In the genomic region with DNA sequence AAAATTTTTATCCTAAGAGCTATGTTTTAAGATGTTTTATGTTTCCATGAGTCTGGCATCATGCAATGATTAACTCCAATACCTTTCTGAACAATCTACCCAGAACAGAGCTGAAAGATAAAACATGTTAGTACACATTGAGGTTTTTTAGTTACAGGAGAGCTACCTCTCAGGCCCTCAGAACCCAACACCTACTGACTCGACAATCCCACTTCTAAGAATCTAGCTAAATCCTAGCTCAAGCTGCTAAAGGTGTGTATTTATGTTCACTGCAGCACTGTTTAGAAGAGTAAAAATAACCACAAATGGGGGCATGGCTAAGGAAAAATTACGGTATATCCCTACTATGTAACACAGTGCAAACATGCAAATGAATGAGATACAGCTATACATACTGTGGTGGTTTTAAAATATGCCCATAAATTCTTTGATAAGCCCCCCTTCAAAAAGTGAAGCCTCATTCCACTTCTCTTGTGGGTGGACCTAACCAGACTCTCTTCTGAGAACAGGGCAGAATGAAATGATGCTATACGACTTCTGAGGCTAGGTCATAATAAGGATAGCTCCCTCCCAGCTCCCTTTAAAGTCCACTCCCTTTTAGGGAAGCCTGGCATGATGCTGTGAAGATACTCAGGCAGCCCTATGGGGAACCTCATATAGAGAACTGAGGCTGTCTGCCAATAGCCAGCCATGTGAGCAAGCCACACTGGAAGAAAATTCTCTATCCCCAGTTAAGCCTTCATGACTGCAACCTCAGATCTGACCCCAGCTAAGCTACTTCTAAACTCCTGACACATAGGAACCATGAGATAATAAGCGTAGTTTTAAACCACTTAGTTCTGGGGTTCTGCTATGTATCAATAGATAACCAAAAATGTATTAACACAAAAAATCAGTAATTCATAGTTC, we compare ENCODE assay signal across 12 cellular contexts. TPM values are rescaled to one million over a fixed set of nuclear protein-coding genes. Genes with fewer than 3 reads are reported as not detected.
DNase-seq lines count a peak whose midpoint lies in the region; ATAC-seq and TF ChIP-seq lines count a peak whose summit lies in the region.
"Had no signal": no experiment of that assay in that cellular context is flagged by ENCODE, and none has a peak within 500 bp of the region (broad histone marks: within the 10 kb centered on the region; RNA-seq: fewer than 3 reads in every experiment).

No MANE protein-coding gene starts in this region.

- peaks cover 13% of the 10 kb centered on the region for H3K9me3 Mint-ChIP-seq in WTC11

- peaks cover 8% of the 10 kb centered on the region for H3K4me1 Mint-ChIP-seq in WTC11

- H3K27me3 Mint-ChIP-seq in WTC11 (ENCODE audit: low read depth): no peaks in the 10 kb centered on the region

- CTCF ChIA-PET in WTC11 (lab: Charles Lee): interaction anchor here (0.8 kb wide), 1 partner anchor 81 kb away, joined by 3 read pairs; no protein-coding TSS in a partner anchor

- H3K27ac ChIP-seq in temporal lobe (ENCODE audit: low read depth, low read length) (peak overlapping the region; percentile 69), spleen (peak overlapping the region in 1 of 8 donors; percentile 26)
- H3K27ac ChIP-seq: C4-2B, pancreas had no signal

- H3K4me3 ChIP-seq in spleen: no peak overlapping the region
- H3K4me3 ChIP-seq: pancreas had no signal

- H3K27ac Mint-ChIP-seq in WTC11: no peak overlapping the region

- POLR2A ChIA-PET in WTC11 (lab: Charles Lee): no interaction called here

- WGBS in spleen, 5 donors: 74 to 87% (median 81%) methylated on average over 4 of the region's 4 CpGs

- H3K9me3 ChIP-seq in spleen: peaks cover 0 to 9% (median 2%) of the 10 kb centered on the region in 8 donors
- H3K9me3 ChIP-seq: pancreas had no signal

- intact Hi-C loops in left ventricle myocardium superior (cut with micrococcal nuclease) (no loop called here), Right ventricle myocardium superior (cut with DNase I) (no loop called here), spleen (cut with DNase I; ENCODE audit: low total_unique reads) (no loop called here)

- peaks cover 17% of the 10 kb centered on the region for H3K36me3 Mint-ChIP-seq in WTC11

- peaks cover 0 to 35% (median 0%) of the 10 kb centered on the region in 6 donors for H3K36me3 ChIP-seq in spleen
- H3K36me3 ChIP-seq: pancreas had no signal

- TF ChIP-seq CTCF in WTC11 (IDR thresholded peaks at IDR 0.05): no peak
- TF ChIP-seq CTCF in spleen (IDR thresholded peaks at IDR 0.05 in 8 of 11, conservative IDR thresholded peaks at IDR 0.05 in 3 of 11): no peak

- ATAC-seq in left ventricle myocardium superior (peak; percentile 50), Right ventricle myocardium superior (ENCODE audit: poor library complexity) (no peak), WTC11 (peak; percentile 32; the same call in 1 of the 2 replicates), HG03469 (IDR thresholded peaks at IDR 0.05; ENCODE audit: unreplicated experiment) (no peak), GM21515 (IDR thresholded peaks at IDR 0.05; ENCODE audit: unreplicated experiment) (no peak)

- H3K4me1 ChIP-seq in spleen: peaks cover 0 to 93% (median 40%) of the 10 kb centered on the region in 6 donors

- DNase-seq in left ventricle myocardium superior (no peak), Right ventricle myocardium superior (no peak), WTC11 (ENCODE audit: low spot score) (no peak), iris pigment epithelial cell (ENCODE audit: low read depth) (peak; percentile 25), spleen (no peak)
- DNase-seq: central memory CD4-positive, alpha-beta T cell; pancreas; trophoblast cell had no signal

- H3K4me3 Mint-ChIP-seq in WTC11: no peak overlapping the region

- no peak for TF ChIP-seq POLR2A in spleen (IDR thresholded peaks at IDR 0.05)

- no peaks in the 10 kb centered on the region for H3K27me3 ChIP-seq in spleen (replicated peaks in 1 of 7)
- H3K27me3 ChIP-seq: pancreas had no signal

TF ChIP-seq in WTC11, 78 proteins besides CTCF, POLR2A, EP300 and RAD21:
- TF ChIP-seq ZNF121 (CRISPR knock-in tag; IDR thresholded peaks at IDR 0.05) (no peak), GRHL2 (CRISPR knock-in tag; IDR thresholded peaks at IDR 0.05; ENCODE audit: insufficient replicate concordance, severe bottlenecking) (no peak), SOX15 (CRISPR knock-in tag; IDR thresholded peaks at IDR 0.05) (no peak), FOXK1 (CRISPR knock-in tag; IDR thresholded peaks at IDR 0.05) (no peak), OVOL2 (CRISPR knock-in tag; IDR thresholded peaks at IDR 0.05; ENCODE audit: borderline replicate concordance) (no peak), ATF1 (CRISPR knock-in tag; IDR thresholded peaks at IDR 0.05) (no peak), JUN (CRISPR knock-in tag; IDR thresholded peaks at IDR 0.05) (no peak), NR3C1 (CRISPR knock-in tag; conservative IDR thresholded peaks at IDR 0.05; ENCODE audit: low read depth) (no peak)
- TF ChIP-seq, protein P1, sequence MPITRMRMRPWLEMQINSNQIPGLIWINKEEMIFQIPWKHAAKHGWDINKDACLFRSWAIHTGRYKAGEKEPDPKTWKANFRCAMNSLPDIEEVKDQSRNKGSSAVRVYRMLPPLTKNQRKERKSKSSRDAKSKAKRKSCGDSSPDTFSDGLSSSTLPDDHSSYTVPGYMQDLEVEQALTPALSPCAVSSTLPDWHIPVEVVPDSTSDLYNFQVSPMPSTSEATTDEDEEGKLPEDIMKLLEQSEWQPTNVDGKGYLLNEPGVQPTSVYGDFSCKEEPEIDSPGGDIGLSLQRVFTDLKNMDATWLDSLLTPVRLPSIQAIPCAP (CRISPR knock-in tag; IDR thresholded peaks at IDR 0.05): no peak
- TF ChIP-seq, protein P2, sequence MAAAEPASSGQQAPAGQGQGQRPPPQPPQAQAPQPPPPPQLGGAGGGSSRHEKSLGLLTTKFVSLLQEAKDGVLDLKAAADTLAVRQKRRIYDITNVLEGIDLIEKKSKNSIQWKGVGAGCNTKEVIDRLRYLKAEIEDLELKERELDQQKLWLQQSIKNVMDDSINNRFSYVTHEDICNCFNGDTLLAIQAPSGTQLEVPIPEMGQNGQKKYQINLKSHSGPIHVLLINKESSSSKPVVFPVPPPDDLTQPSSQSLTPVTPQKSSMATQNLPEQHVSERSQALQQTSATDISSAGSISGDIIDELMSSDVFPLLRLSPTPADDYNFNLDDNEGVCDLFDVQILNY (CRISPR knock-in tag; IDR thresholded peaks at IDR 0.05): no peak
- TF ChIP-seq, protein P3, sequence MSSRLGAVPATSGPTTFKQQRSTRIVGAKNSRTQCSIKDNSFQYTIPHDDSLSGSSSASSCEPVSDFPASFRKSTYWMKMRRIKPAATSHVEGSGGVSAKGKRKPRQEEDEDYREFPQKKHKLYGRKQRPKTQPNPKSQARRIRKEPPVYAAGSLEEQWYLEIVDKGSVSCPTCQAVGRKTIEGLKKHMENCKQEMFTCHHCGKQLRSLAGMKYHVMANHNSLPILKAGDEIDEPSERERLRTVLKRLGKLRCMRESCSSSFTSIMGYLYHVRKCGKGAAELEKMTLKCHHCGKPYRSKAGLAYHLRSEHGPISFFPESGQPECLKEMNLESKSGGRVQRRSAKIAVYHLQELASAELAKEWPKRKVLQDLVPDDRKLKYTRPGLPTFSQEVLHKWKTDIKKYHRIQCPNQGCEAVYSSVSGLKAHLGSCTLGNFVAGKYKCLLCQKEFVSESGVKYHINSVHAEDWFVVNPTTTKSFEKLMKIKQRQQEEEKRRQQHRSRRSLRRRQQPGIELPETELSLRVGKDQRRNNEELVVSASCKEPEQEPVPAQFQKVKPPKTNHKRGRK (CRISPR knock-in tag; IDR thresholded peaks at IDR 0.05; ENCODE audit: borderline replicate concordance): no peak
- TF ChIP-seq, protein P4, sequence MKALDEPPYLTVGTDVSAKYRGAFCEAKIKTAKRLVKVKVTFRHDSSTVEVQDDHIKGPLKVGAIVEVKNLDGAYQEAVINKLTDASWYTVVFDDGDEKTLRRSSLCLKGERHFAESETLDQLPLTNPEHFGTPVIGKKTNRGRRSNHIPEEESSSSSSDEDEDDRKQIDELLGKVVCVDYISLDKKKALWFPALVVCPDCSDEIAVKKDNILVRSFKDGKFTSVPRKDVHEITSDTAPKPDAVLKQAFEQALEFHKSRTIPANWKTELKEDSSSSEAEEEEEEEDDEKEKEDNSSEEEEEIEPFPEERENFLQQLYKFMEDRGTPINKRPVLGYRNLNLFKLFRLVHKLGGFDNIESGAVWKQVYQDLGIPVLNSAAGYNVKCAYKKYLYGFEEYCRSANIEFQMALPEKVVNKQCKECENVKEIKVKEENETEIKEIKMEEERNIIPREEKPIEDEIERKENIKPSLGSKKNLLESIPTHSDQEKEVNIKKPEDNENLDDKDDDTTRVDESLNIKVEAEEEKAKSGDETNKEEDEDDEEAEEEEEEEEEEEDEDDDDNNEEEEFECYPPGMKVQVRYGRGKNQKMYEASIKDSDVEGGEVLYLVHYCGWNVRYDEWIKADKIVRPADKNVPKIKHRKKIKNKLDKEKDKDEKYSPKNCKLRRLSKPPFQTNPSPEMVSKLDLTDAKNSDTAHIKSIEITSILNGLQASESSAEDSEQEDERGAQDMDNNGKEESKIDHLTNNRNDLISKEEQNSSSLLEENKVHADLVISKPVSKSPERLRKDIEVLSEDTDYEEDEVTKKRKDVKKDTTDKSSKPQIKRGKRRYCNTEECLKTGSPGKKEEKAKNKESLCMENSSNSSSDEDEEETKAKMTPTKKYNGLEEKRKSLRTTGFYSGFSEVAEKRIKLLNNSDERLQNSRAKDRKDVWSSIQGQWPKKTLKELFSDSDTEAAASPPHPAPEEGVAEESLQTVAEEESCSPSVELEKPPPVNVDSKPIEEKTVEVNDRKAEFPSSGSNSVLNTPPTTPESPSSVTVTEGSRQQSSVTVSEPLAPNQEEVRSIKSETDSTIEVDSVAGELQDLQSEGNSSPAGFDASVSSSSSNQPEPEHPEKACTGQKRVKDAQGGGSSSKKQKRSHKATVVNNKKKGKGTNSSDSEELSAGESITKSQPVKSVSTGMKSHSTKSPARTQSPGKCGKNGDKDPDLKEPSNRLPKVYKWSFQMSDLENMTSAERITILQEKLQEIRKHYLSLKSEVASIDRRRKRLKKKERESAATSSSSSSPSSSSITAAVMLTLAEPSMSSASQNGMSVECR (CRISPR knock-in tag; IDR thresholded peaks at IDR 0.05; ENCODE audit: borderline replicate concordance): no peak

RNA-seq across cellular contexts. Expression of a gene that starts 29.5 kb away (rescaled TPM):
- total RNA-seq in left ventricle myocardium superior: 75.9 TPM
- 63.0 TPM for total RNA-seq in Right ventricle myocardium superior
- total RNA-seq in WTC11 (2021): 102 to 116 TPM (median 114 TPM) in 3 replicates
- total RNA-seq in temporal lobe: 93.9 TPM
- 100 to 1,000 TPM; 109 to 184 (median 161) TPM for total RNA-seq in spleen
- 10 to 100 TPM; 51.3 to 92.7 (median 66.3) TPM for polyA plus RNA-seq in spleen

Comparison
In these comparisons a context has a peak if more than half of its experiments do, and no peak if none do; other contexts are left out.
1. ATAC-seq: peak in left ventricle myocardium superior (single experiment) and WTC11 (single experiment); none in Right ventricle myocardium superior (single experiment), HG03469 (single experiment) and GM21515 (single experiment).